17 cellular contexts compared by ENCODE assay signal in the genomic region with DNA sequence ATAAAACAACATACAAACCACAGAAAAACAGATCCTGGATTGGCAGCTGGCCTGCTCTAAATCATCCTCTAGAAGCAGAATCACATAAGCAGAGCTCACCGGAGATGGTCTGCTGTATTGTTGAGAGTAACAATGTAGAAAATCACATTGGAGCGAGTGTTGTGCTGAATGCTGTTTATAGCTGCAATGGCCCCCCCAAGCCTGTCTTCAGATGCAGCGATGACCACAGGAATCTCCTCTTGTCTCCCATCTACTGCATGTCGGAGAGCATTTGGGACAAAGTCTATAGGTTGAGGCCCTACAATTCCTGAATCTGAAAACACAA. TPM values are rescaled to one million over a fixed set of nuclear protein-coding genes. Genes with fewer than 3 reads are reported as not detected.
DNase-seq lines count a peak whose midpoint lies in the region; ATAC-seq and TF ChIP-seq lines count a peak whose summit lies in the region.
"Had no signal": no experiment of that assay in that cellular context is flagged by ENCODE, and none has a peak within 500 bp of the region (broad histone marks: within the 10 kb centered on the region; RNA-seq: fewer than 3 reads in every experiment).

No MANE protein-coding gene starts in this region.

- H3K27ac Mint-ChIP-seq in WTC11, result peak overlapping the region; percentile 29; the same call in 1 of the 2 replicates
- peak overlapping the region; percentile 84 for H3K27ac Mint-ChIP-seq in memory B cell

- no peaks in the 10 kb centered on the region for H3K9me2 ChIP-seq in DOHH2 (replicated peaks; ENCODE audit: control insufficient read depth, low read length)

- DNase-seq in WTC11 (ENCODE audit: low spot score) (no peak), memory B cell (ENCODE audit: low spot score in 2 of 2) (no peak), T1000 (lab: John Stamatoyannopoulos, UW) (no peak), OCI-M1 (lab: John Stamatoyannopoulos, UW) (no peak)
- DNase-seq: anterior cingulate cortex; DMS79; gastrocnemius medialis; lower lobe of right lung; NCI-H1048; NCI-H2227 treated with DMSO at 0.1 percent for 48 hours; stimulated activated naive CD4-positive, alpha-beta T cell had no signal

- H3K9me3 Mint-ChIP-seq in WTC11 (no peaks in the 10 kb centered on the region), memory B cell (no peaks in the 10 kb centered on the region)

- H3K36me3 Mint-ChIP-seq in WTC11 (peaks cover 48% of the 10 kb centered on the region), memory B cell (peaks cover 18% of the 10 kb centered on the region)

- CTCF ChIA-PET in WTC11 (lab: Charles Lee), result no interaction called here

- peaks cover 6% of the 10 kb centered on the region; the same call in 1 of the 2 replicates for H4K20me1 ChIP-seq in DOHH2 (ENCODE audit: control insufficient read depth, insufficient read depth, low read depth, low read length)

- H3K36me3 ChIP-seq in ACC112 (ENCODE audit: insufficient read depth, low read length) (peaks cover 39% of the 10 kb centered on the region), DOHH2 (ENCODE audit: control insufficient read depth, low read length) (peaks cover 62% of the 10 kb centered on the region)

- POLR2A ChIA-PET in WTC11 (lab: Charles Lee), result interaction anchor here (1.4 kb wide), 1 partner anchor 8 kb away, joined by 5 read pairs; a partner anchor contains a TSS

- no peak overlapping the region for H3K4me3 ChIP-seq in ACC112 (ENCODE audit: low read depth, low read length)
- no peak overlapping the region for H3K4me3 ChIP-seq in DOHH2 (ENCODE audit: low read length)
- H3K4me3 ChIP-seq: gastrocnemius medialis, HAP-1, lower lobe of right lung, vagina had no signal

- no peak overlapping the region for H2AFZ ChIP-seq in ACC112 (ENCODE audit: low read length, unreplicated experiment)

- H3K27me3 ChIP-seq in ACC112 (ENCODE audit: insufficient read depth, low read length), result no peaks in the 10 kb centered on the region
- no peaks in the 10 kb centered on the region for H3K27me3 ChIP-seq in DOHH2 (ENCODE audit: control insufficient read depth, low read length)
- H3K27me3 ChIP-seq: gastrocnemius medialis, vagina had no signal

- no peak overlapping the region for H3K4me2 ChIP-seq in DOHH2 (ENCODE audit: low read length)

- TF ChIP-seq CTCF in DOHH2 (IDR thresholded peaks at IDR 0.05; ENCODE audit: low read depth, low read length, poor library complexity, severe bottlenecking), result no peak
- no peak for TF ChIP-seq CTCF in WTC11 (IDR thresholded peaks at IDR 0.05)

- H3K4me1 Mint-ChIP-seq in WTC11 (no peaks in the 10 kb centered on the region), memory B cell (peaks cover 5% of the 10 kb centered on the region)

- H3F3A ChIP-seq in DOHH2 (ENCODE audit: control insufficient read depth, insufficient read depth), result peaks cover 71% of the 10 kb centered on the region

- H3K79me2 ChIP-seq in ACC112 (ENCODE audit: control insufficient read depth, insufficient read depth, low read length, unreplicated experiment), result peaks cover 23% of the 10 kb centered on the region
- peaks cover 13% of the 10 kb centered on the region for H3K79me2 ChIP-seq in DOHH2 (ENCODE audit: control insufficient read depth, low read length)

- ATAC-seq in WTC11 (no peak), memory B cell (ENCODE audit: low read depth) (no peak), GM18520 (IDR thresholded peaks at IDR 0.05; ENCODE audit: unreplicated experiment) (no peak), GM18868 (IDR thresholded peaks at IDR 0.05; ENCODE audit: unreplicated experiment) (no peak)
- ATAC-seq: gastrocnemius medialis, lower lobe of right lung had no signal

- H3K4me3 Mint-ChIP-seq in WTC11, result no peak overlapping the region
- no peak overlapping the region for H3K4me3 Mint-ChIP-seq in memory B cell

- H3K4me1 ChIP-seq in ACC112 (ENCODE audit: control insufficient read depth, insufficient read depth, low read length, unreplicated experiment), result peaks cover 5% of the 10 kb centered on the region
- peaks cover 22% of the 10 kb centered on the region for H3K4me1 ChIP-seq in DOHH2 (ENCODE audit: control insufficient read depth, low read length)
- H3K4me1 ChIP-seq: gastrocnemius medialis, HAP-1, lower lobe of right lung had no signal

- H3K27ac ChIP-seq in ACC112 (ENCODE audit: low read depth, low read length), result peak overlapping the region; percentile 55
- H3K27ac ChIP-seq in DOHH2 (ENCODE audit: low read depth, low read length), result peak overlapping the region; percentile 47
- H3K27ac ChIP-seq: gastrocnemius medialis, lower lobe of right lung, vagina had no signal

- no peaks in the 10 kb centered on the region for H3K27me3 Mint-ChIP-seq in WTC11 (ENCODE audit: low read depth)
- no peaks in the 10 kb centered on the region for H3K27me3 Mint-ChIP-seq in memory B cell

- H3K9me3 ChIP-seq in DOHH2 (ENCODE audit: control insufficient read depth, insufficient read depth, low read length), result no peaks in the 10 kb centered on the region
- H3K9me3 ChIP-seq: gastrocnemius medialis, HAP-1, lower lobe of right lung, vagina had no signal

TF ChIP-seq in WTC11, 78 proteins besides CTCF, POLR2A, EP300 and RAD21:
- TF ChIP-seq, protein P1, sequence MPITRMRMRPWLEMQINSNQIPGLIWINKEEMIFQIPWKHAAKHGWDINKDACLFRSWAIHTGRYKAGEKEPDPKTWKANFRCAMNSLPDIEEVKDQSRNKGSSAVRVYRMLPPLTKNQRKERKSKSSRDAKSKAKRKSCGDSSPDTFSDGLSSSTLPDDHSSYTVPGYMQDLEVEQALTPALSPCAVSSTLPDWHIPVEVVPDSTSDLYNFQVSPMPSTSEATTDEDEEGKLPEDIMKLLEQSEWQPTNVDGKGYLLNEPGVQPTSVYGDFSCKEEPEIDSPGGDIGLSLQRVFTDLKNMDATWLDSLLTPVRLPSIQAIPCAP (CRISPR knock-in tag; IDR thresholded peaks at IDR 0.05), result no peak
- TF ChIP-seq ZNF416 (CRISPR knock-in tag; IDR thresholded peaks at IDR 0.05), result 0 out of 2 replicates have a peak, but pooled peaks have one; percentile 63
- TF ChIP-seq, protein P2, sequence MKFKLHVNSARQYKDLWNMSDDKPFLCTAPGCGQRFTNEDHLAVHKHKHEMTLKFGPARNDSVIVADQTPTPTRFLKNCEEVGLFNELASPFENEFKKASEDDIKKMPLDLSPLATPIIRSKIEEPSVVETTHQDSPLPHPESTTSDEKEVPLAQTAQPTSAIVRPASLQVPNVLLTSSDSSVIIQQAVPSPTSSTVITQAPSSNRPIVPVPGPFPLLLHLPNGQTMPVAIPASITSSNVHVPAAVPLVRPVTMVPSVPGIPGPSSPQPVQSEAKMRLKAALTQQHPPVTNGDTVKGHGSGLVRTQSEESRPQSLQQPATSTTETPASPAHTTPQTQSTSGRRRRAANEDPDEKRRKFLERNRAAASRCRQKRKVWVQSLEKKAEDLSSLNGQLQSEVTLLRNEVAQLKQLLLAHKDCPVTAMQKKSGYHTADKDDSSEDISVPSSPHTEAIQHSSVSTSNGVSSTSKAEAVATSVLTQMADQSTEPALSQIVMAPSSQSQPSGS (CRISPR knock-in tag; IDR thresholded peaks at IDR 0.05; ENCODE audit: borderline replicate concordance, low read depth), result no peak
- no peak for TF ChIP-seq ZNF396 (CRISPR knock-in tag; IDR thresholded peaks at IDR 0.05; ENCODE audit: borderline replicate concordance)
- no peak for TF ChIP-seq ZNF219 (CRISPR knock-in tag; IDR thresholded peaks at IDR 0.05; ENCODE audit: borderline replicate concordance)

RNA-seq across cellular contexts. Expression of a gene that starts 8.0 kb away (rescaled TPM):
- total RNA-seq in WTC11 (2021), result 41.2 to 46.0 TPM (median 43.8 TPM) in 3 replicates

RNA-seq across cellular contexts. Expression of a gene that starts 8.3 kb away (rescaled TPM):
- total RNA-seq in WTC11 (2021), result 92.5 to 101 TPM (median 98.5 TPM) in 3 replicates

RNA-seq across cellular contexts. Expression of a gene that starts 11.8 kb away (rescaled TPM):
- total RNA-seq in WTC11 (2021), result 131 to 180 TPM (median 133 TPM) in 3 replicates

RNA-seq across cellular contexts. Expression of a gene that starts 11.9 kb away (rescaled TPM):
- 44.3 to 48.8 TPM (median 48.8 TPM) in 3 replicates for total RNA-seq in WTC11 (2021)
